28 cellular contexts compared by ENCODE assay signal in the genomic region with DNA sequence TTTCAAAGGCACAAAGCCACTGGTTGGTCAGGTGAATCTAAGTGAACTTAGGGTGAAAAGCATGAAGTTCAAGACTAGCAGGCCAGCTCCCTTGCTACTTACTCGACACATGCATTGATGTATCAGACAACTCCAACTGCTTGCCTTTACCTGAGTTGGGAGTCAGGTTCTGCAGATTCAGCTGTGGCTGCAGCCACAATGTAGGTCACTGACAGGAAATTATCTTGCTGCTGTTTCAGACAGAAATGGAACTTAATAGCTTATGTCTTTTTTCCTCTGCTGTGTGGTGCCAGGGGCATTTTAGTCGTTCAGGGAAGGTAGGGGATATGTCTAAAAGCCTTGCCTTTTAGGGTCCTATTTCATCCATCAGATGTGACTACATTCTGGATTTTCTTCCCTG.
"Had no signal": no experiment of that assay in that cellular context is flagged by ENCODE, and none has a peak within 500 bp of the region (broad histone marks: within the 10 kb centered on the region; RNA-seq: fewer than 3 reads in every experiment).

No MANE protein-coding gene starts in this region.

- H3K4me1 ChIP-seq: adrenal gland, SJSA1 had no signal

- H3K4me1 Mint-ChIP-seq: activated naive CD8-positive, alpha-beta T cell treated with anti-CD3 and anti-CD28 coated beads, Interleukin-2, amount 10 ng/mL, durations not matched to agents 7 days and 5 days; WTC11 had no signal

- ATAC-seq: activated T-cell treated with anti-CD3 and anti-CD28 coated beads, Interleukin-2, amount 50 U/mL, for 72 hours; PC-3; SK-N-SH treated with all-trans-retinoic acid at 6 μM for 48 hours; WTC11 had no signal

- H3K9me3 ChIP-seq: adrenal gland, MG63, SJSA1 had no signal

- H3K36me3 ChIP-seq: adrenal gland, MG63, SJSA1 had no signal

- H3K9me3 Mint-ChIP-seq: T-helper 1 cell treated with Interleukin-12 subunit alpha and Interleukin-12 subunit beta and Interleukin-4 antibody, amounts not matched to agents 30 μg/mL and 1 μg/mL, for 36 hours; WTC11 had no signal

- H3K4me3 Mint-ChIP-seq: activated naive CD8-positive, alpha-beta T cell treated with anti-CD3 and anti-CD28 coated beads, Interleukin-2, amount 10 ng/mL, durations not matched to agents 7 days and 5 days; activated T-cell treated with anti-CD3 and anti-CD28 coated beads, Interleukin-2, amount 50 U/mL, for 72 hours; T-helper 1 cell treated with Interleukin-12 subunit alpha and Interleukin-12 subunit beta and Interleukin-4 antibody, amounts not matched to agents 30 μg/mL and 1 μg/mL, for 36 hours; WTC11 had no signal

- H3K27ac Mint-ChIP-seq: activated naive CD8-positive, alpha-beta T cell treated with anti-CD3 and anti-CD28 coated beads, Interleukin-2, amount 10 ng/mL, durations not matched to agents 7 days and 5 days; activated T-cell treated with anti-CD3 and anti-CD28 coated beads, Interleukin-2, amount 50 U/mL, for 72 hours; T-helper 1 cell treated with Interleukin-12 subunit alpha and Interleukin-12 subunit beta and Interleukin-4 antibody, amounts not matched to agents 30 μg/mL and 1 μg/mL, for 36 hours; WTC11 had no signal

- H3K4me3 ChIP-seq: adrenal gland, coronary artery, MG63, SJSA1 had no signal

- H3K36me3 Mint-ChIP-seq: activated naive CD8-positive, alpha-beta T cell treated with anti-CD3 and anti-CD28 coated beads, Interleukin-2, amount 10 ng/mL, durations not matched to agents 7 days and 5 days; WTC11 had no signal

- DNase-seq: activated CD4-positive, alpha-beta T cell treated with anti-CD3 and anti-CD28 coated beads for 48 hours; activated CD4-positive, alpha-beta T cell treated with anti-CD3 and anti-CD28 coated beads, Interleukin-2, amount 50 U/mL, for 4 hours; activated CD4-positive, CD25-positive, alpha-beta regulatory T cell treated with anti-CD3 and anti-CD28 coated beads, Interleukin-2, amount 50 U/mL, for 72 hours; activated CD8-positive, alpha-beta memory T cell treated with anti-CD3 and anti-CD28 coated beads for 24 hours; activated naive CD4-positive, alpha-beta T cell treated with anti-CD3 and anti-CD28 coated beads, Interleukin-2, amount 50 U/mL, for 16 hours; activated naive CD8-positive, alpha-beta T cell treated with anti-CD3 and anti-CD28 coated beads, Interleukin-2, amount 10 ng/mL, durations not matched to agents 7 days and 5 days; activated T-cell treated with anti-CD3 and anti-CD28 coated beads, Interleukin-2, amount 50 U/mL, for 72 hours; adrenal gland; anterior cingulate cortex; KBM-7; MG63; NCI-H1105 treated with DMSO at 0.1 percent for 48 hours; NCI-H1436 treated with DMSO at 0.1 percent for 48 hours; NCI-H187; NCI-H2081; NCI-H2171; NCI-H2227 treated with DMSO at 0.1 percent for 48 hours; NCI-H526; NCI-H82; PC-3; SHP77; SW 1271; T-helper 9 cell had no signal

- H3K27me3 ChIP-seq: MG63, SJSA1 had no signal

- H3K27ac ChIP-seq: adrenal gland, coronary artery, SJSA1 had no signal
